26 cellular contexts compared by ENCODE assay signal in genomic region chr19:7000816-7001215, GRCh38. TPM values are rescaled to one million over a fixed set of nuclear protein-coding genes. Genes with fewer than 3 reads are reported as not detected.
"Had no signal": no experiment of that assay in that cellular context is flagged by ENCODE, and none has a peak within 500 bp of the region (broad histone marks: within the 10 kb centered on the region; RNA-seq: fewer than 3 reads in every experiment).

No MANE protein-coding gene starts in this region.

- H3K27ac Mint-ChIP-seq: activated CD4-positive, alpha-beta memory T cell treated with anti-CD3 and anti-CD28 coated beads for 36 hours; activated naive CD4-positive, alpha-beta T cell treated with anti-CD3 and anti-CD28 coated beads, Interleukin-2, amount 50 U/mL, for 24 hours; mesothelial cell of epicardium; progenitor cell of endocrine pancreas; type B pancreatic cell had no signal

- H3K27me3 Mint-ChIP-seq: activated CD4-positive, alpha-beta memory T cell treated with anti-CD3 and anti-CD28 coated beads for 36 hours; activated naive CD4-positive, alpha-beta T cell treated with anti-CD3 and anti-CD28 coated beads, Interleukin-2, amount 50 U/mL, for 24 hours; progenitor cell of endocrine pancreas; type B pancreatic cell had no signal

- H3K4me1 ChIP-seq: body of pancreas, left ventricle myocardium inferior, sigmoid colon had no signal

- DNase-seq: activated CD4-positive, alpha-beta memory T cell treated with anti-CD3 and anti-CD28 coated beads for 36 hours; activated CD4-positive, alpha-beta T cell treated with anti-CD3 and anti-CD28 coated beads for 48 hours; activated gamma-delta T cell treated with Interleukin-2 at 50 U/mL for 16 hours; dermis blood vessel endothelial cell; effector CD8-positive, alpha-beta T cell; foreskin melanocyte; hypothalamus; left ventricle myocardium inferior; mammary epithelial cell; natural killer cell; retina; sigmoid colon; stimulated activated CD4-positive, alpha-beta T cell treated with anti-CD3 and anti-CD28 coated beads, Interleukin-2, amount 100 ng/mL, for 48 hours; stimulated activated naive CD4-positive, alpha-beta T cell had no signal

- ATAC-seq: body of pancreas, esophagus mucosa, natural killer cell had no signal

- H3K4me3 Mint-ChIP-seq: activated CD4-positive, alpha-beta memory T cell treated with anti-CD3 and anti-CD28 coated beads for 36 hours; activated naive CD4-positive, alpha-beta T cell treated with anti-CD3 and anti-CD28 coated beads, Interleukin-2, amount 50 U/mL, for 24 hours; mesothelial cell of epicardium; natural killer cell; type B pancreatic cell had no signal

- H3K36me3 Mint-ChIP-seq: activated CD4-positive, alpha-beta memory T cell treated with anti-CD3 and anti-CD28 coated beads for 36 hours; mesothelial cell of epicardium; natural killer cell; type B pancreatic cell had no signal

- H3K27ac ChIP-seq: body of pancreas, cardiac muscle cell, left ventricle myocardium inferior, sigmoid colon, thoracic aorta had no signal

- H3K27me3 ChIP-seq: body of pancreas, cardiac muscle cell had no signal

- H3K9me3 Mint-ChIP-seq: activated CD4-positive, alpha-beta memory T cell treated with anti-CD3 and anti-CD28 coated beads for 36 hours; natural killer cell had no signal

- H3K4me1 Mint-ChIP-seq: mesothelial cell of epicardium, natural killer cell had no signal

- H3K4me3 ChIP-seq: body of pancreas, cardiac muscle cell, left ventricle myocardium inferior, sigmoid colon, thoracic aorta had no signal

- H3K36me3 ChIP-seq: cardiac muscle cell, left ventricle myocardium inferior, sigmoid colon, thoracic aorta had no signal

- H3K9me3 ChIP-seq: body of pancreas, left ventricle myocardium inferior, sigmoid colon, thoracic aorta had no signal

RNA-seq across cellular contexts. Expression of gene MBD3L2B, which starts 20.4 kb away (rescaled TPM):
- total RNA-seq: activated CD4-positive, alpha-beta memory T cell treated with anti-CD3 and anti-CD28 coated beads for 36 hours; body of pancreas; cardiac muscle cell; cerebellum; dermis blood vessel endothelial cell; endothelial cell of umbilical vein; esophagus mucosa; left ventricle myocardium inferior; mammary epithelial cell; mesothelial cell of epicardium; natural killer cell; osteocyte; progenitor cell of endocrine pancreas; sigmoid colon; T-helper 2 cell treated with Interferon-gamma antibody and Interleukin-4, amounts not matched to agents 100 ng/mL and 5 ng/mL, for 36 hours; thoracic aorta had no signal

RNA-seq across cellular contexts. Expression of gene MBD3L5, which starts 29.6 kb away (rescaled TPM):
- total RNA-seq: activated CD4-positive, alpha-beta memory T cell treated with anti-CD3 and anti-CD28 coated beads for 36 hours; body of pancreas; cardiac muscle cell; cerebellum; dermis blood vessel endothelial cell; endothelial cell of umbilical vein; esophagus mucosa; left ventricle myocardium inferior; mammary epithelial cell; mesothelial cell of epicardium; natural killer cell; osteocyte; progenitor cell of endocrine pancreas; sigmoid colon; T-helper 2 cell treated with Interferon-gamma antibody and Interleukin-4, amounts not matched to agents 100 ng/mL and 5 ng/mL, for 36 hours; thoracic aorta had no signal

RNA-seq across cellular contexts. Expression of gene MBD3L4, which starts 39.2 kb away (rescaled TPM):
- total RNA-seq: activated CD4-positive, alpha-beta memory T cell treated with anti-CD3 and anti-CD28 coated beads for 36 hours; body of pancreas; cardiac muscle cell; cerebellum; dermis blood vessel endothelial cell; endothelial cell of umbilical vein; esophagus mucosa; left ventricle myocardium inferior; mammary epithelial cell; mesothelial cell of epicardium; natural killer cell; osteocyte; progenitor cell of endocrine pancreas; sigmoid colon; T-helper 2 cell treated with Interferon-gamma antibody and Interleukin-4, amounts not matched to agents 100 ng/mL and 5 ng/mL, for 36 hours; thoracic aorta had no signal

RNA-seq across cellular contexts. Expression of gene MBD3L2, which starts 48.3 kb away (rescaled TPM):
- total RNA-seq: activated CD4-positive, alpha-beta memory T cell treated with anti-CD3 and anti-CD28 coated beads for 36 hours; body of pancreas; cardiac muscle cell; cerebellum; dermis blood vessel endothelial cell; endothelial cell of umbilical vein; esophagus mucosa; left ventricle myocardium inferior; mammary epithelial cell; mesothelial cell of epicardium; natural killer cell; osteocyte; progenitor cell of endocrine pancreas; sigmoid colon; T-helper 2 cell treated with Interferon-gamma antibody and Interleukin-4, amounts not matched to agents 100 ng/mL and 5 ng/mL, for 36 hours; thoracic aorta had no signal

RNA-seq across cellular contexts. Expression of gene MBD3L3, which starts 57.7 kb away (rescaled TPM):
- total RNA-seq: activated CD4-positive, alpha-beta memory T cell treated with anti-CD3 and anti-CD28 coated beads for 36 hours; body of pancreas; cardiac muscle cell; cerebellum; dermis blood vessel endothelial cell; endothelial cell of umbilical vein; esophagus mucosa; left ventricle myocardium inferior; mammary epithelial cell; mesothelial cell of epicardium; natural killer cell; osteocyte; progenitor cell of endocrine pancreas; sigmoid colon; T-helper 2 cell treated with Interferon-gamma antibody and Interleukin-4, amounts not matched to agents 100 ng/mL and 5 ng/mL, for 36 hours; thoracic aorta had no signal
